Comparison of ENCODE assay signal across 1 cellular context in genomic region chr4:156109943-156110925, GRCh38.
TF ChIP-seq lines count a peak whose summit lies in the region.

No MANE protein-coding gene starts in this region.

TF ChIP-seq in SK-N-SH treated with all-trans-retinoic acid at 6 μM for 48 hours, 23 proteins besides CTCF, POLR2A, EP300 and RAD21 (continued from another document):
- TF ChIP-seq, protein P1, sequence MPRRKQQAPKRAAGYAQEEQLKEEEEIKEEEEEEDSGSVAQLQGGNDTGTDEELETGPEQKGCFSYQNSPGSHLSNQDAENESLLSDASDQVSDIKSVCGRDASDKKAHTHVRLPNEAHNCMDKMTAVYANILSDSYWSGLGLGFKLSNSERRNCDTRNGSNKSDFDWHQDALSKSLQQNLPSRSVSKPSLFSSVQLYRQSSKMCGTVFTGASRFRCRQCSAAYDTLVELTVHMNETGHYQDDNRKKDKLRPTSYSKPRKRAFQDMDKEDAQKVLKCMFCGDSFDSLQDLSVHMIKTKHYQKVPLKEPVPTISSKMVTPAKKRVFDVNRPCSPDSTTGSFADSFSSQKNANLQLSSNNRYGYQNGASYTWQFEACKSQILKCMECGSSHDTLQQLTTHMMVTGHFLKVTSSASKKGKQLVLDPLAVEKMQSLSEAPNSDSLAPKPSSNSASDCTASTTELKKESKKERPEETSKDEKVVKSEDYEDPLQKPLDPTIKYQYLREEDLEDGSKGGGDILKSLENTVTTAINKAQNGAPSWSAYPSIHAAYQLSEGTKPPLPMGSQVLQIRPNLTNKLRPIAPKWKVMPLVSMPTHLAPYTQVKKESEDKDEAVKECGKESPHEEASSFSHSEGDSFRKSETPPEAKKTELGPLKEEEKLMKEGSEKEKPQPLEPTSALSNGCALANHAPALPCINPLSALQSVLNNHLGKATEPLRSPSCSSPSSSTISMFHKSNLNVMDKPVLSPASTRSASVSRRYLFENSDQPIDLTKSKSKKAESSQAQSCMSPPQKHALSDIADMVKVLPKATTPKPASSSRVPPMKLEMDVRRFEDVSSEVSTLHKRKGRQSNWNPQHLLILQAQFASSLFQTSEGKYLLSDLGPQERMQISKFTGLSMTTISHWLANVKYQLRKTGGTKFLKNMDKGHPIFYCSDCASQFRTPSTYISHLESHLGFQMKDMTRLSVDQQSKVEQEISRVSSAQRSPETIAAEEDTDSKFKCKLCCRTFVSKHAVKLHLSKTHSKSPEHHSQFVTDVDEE (CRISPR knock-in tag; IDR thresholded peaks at IDR 0.05) = no peak
- TF ChIP-seq TOX (CRISPR knock-in tag; IDR thresholded peaks at IDR 0.05; ENCODE audit: borderline replicate concordance) (no peak), PPARA (CRISPR knock-in tag; IDR thresholded peaks at IDR 0.05; ENCODE audit: borderline replicate concordance) (no peak), BACH2 (CRISPR knock-in tag; IDR thresholded peaks at IDR 0.05; ENCODE audit: borderline replicate concordance) (no peak)
TF ChIP-seq in SK-N-SH treated with all-trans-retinoic acid at 6 μM for 48 hours: peak in this region for 0.
